In the genomic region with DNA sequence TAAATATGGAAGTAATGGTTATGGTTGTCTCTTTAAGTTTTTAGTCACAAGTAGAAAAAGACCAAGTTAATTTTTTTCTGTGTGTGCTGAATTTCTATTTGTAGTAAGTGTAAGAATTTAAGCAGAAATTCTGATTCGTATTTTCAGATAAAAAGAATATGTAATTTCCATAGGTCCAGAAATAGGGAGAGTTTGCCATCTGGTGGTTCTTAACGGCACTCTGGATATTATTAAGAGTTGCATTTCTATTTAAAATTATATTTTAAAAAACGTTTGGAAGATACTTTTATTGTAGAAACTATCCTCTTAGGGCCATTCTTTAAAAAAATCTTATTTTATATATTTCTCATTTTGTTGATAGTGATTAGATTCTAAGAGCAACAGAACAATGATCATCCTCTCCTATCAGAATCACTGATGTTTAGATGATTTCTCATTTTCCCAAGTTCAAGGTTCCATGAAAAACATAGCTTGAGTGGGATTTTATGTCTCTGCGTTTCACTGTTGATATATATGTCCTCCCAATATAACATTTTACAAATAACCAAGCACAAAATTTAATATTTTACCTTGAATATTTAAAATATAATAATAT, we compare ENCODE assay signal across 11 cellular contexts.
DNase-seq lines count a peak whose midpoint lies in the region; ATAC-seq, FAIRE-seq and TF ChIP-seq lines count a peak whose summit lies in the region.
"Had no signal": no experiment of that assay in that cellular context is flagged by ENCODE, and none has a peak within 500 bp of the region (broad histone marks: within the 10 kb centered on the region; RNA-seq: fewer than 3 reads in every experiment).

No MANE protein-coding gene starts in this region.

- H3K4me1 ChIP-seq in HEK293 (ENCODE audit: control insufficient read depth, insufficient read depth, low read length) (no peaks in the 10 kb centered on the region), adipocyte (ENCODE audit: control insufficient read depth, insufficient read depth, low read length) (no peaks in the 10 kb centered on the region), kidney (ENCODE audit: control insufficient read depth in 1 of 2, insufficient read depth in 1 of 2, low read depth in 1 of 2, low read length in 2 of 2) (no peaks in the 10 kb centered on the region)
- H3K4me1 ChIP-seq: vagina had no signal

- no peaks in the 10 kb centered on the region for H3K27me3 ChIP-seq in adipocyte (replicated peaks; ENCODE audit: control insufficient read depth, insufficient read depth, low read length)
- H3K27me3 ChIP-seq: vagina had no signal

- H3K27ac ChIP-seq in HEK293 (ENCODE audit: extremely low read depth, low read depth, low read length) (no peak overlapping the region), kidney (ENCODE audit: low read depth in 2 of 2, low read length in 2 of 2) (no peak overlapping the region)
- H3K27ac ChIP-seq: vagina had no signal

- H3K9ac ChIP-seq in adipocyte (ENCODE audit: low read length) = no peak overlapping the region
- no peak overlapping the region for H3K9ac ChIP-seq in kidney (ENCODE audit: low read length in 2 of 2)

- H3K9me3 ChIP-seq in HEK293 (ENCODE audit: control insufficient read depth, insufficient read depth, low read depth, low read length) (no peaks in the 10 kb centered on the region), adipocyte (ENCODE audit: control insufficient read depth, low read length) (no peaks in the 10 kb centered on the region), kidney (ENCODE audit: control insufficient read depth in 1 of 2, low read length in 2 of 2) (no peaks in the 10 kb centered on the region)
- H3K9me3 ChIP-seq: vagina had no signal

- intact Hi-C loops in kidney (cut with DNase I) = no loop called here

- TF ChIP-seq CTCF in AG09309 (IDR thresholded peaks at IDR 0.05; ENCODE audit: control insufficient read depth, insufficient read depth, low read depth, low read length, missing control alignments) (peak; percentile 46), HEK293 (tag by site-specific recombination; IDR thresholded peaks at IDR 0.05) (no peak), kidney (IDR thresholded peaks at IDR 0.05; ENCODE audit: borderline replicate concordance, extremely low read depth, insufficient read depth) (peak; percentile 11)

- H3K9me3 Mint-ChIP-seq in natural killer cell treated with Interleukin-12 subunit alpha and Interleukin-12 subunit beta and Interleukin-15 and Interleukin-18, amount 100 ng/mL, for 72 hours = no peaks in the 10 kb centered on the region
- H3K9me3 Mint-ChIP-seq: T-helper 1 cell treated with Interleukin-12 subunit alpha and Interleukin-12 subunit beta and Interleukin-4 antibody, amounts not matched to agents 30 μg/mL and 1 μg/mL, for 36 hours had no signal

- no peak for ATAC-seq in GM19452 (IDR thresholded peaks at IDR 0.05; ENCODE audit: unreplicated experiment)
- ATAC-seq in natural killer cell treated with Interleukin-12 subunit alpha and Interleukin-12 subunit beta and Interleukin-15 and Interleukin-18, amount 100 ng/mL, for 72 hours = no peak

- no peaks in the 10 kb centered on the region for H3K36me3 Mint-ChIP-seq in natural killer cell treated with Interleukin-12 subunit alpha and Interleukin-12 subunit beta and Interleukin-15 and Interleukin-18, amount 100 ng/mL, for 72 hours

- no peaks in the 10 kb centered on the region for H3K36me3 ChIP-seq in HEK293 (ENCODE audit: control insufficient read depth in 2 of 2, insufficient read depth in 1 of 2, low read length in 2 of 2)
- H3K36me3 ChIP-seq in adipocyte (ENCODE audit: control insufficient read depth, insufficient read depth, low read length, severe bottlenecking) = peaks cover 7% of the 10 kb centered on the region
- peaks cover 2 to 15% of the 10 kb centered on the region in 2 donors for H3K36me3 ChIP-seq in kidney (ENCODE audit: control insufficient read depth in 1 of 2, insufficient read depth in 2 of 2, low read length in 2 of 2)

- CTCF ChIA-PET in HEK293 (lab: Yijun Ruan, JAX) = interaction anchor here (0.6 to 4.2 kb wide), 14 partner anchors 12 to 724 kb away, joined by 3 to 24 read pairs (median 4); no protein-coding TSS in a partner anchor

- H3K4me3 Mint-ChIP-seq in natural killer cell treated with Interleukin-12 subunit alpha and Interleukin-12 subunit beta and Interleukin-15 and Interleukin-18, amount 100 ng/mL, for 72 hours = no peak overlapping the region
- H3K4me3 Mint-ChIP-seq: T-helper 1 cell treated with Interleukin-12 subunit alpha and Interleukin-12 subunit beta and Interleukin-4 antibody, amounts not matched to agents 30 μg/mL and 1 μg/mL, for 36 hours had no signal

- peak; percentile 72 for FAIRE-seq in kidney (lab: Jason Lieb, UNC)
- FAIRE-seq in GM12891 (lab: Jason Lieb, UNC) = no peak

- H3K4me1 Mint-ChIP-seq in natural killer cell treated with Interleukin-12 subunit alpha and Interleukin-12 subunit beta and Interleukin-15 and Interleukin-18, amount 100 ng/mL, for 72 hours (ENCODE audit: low read depth in 2 of 2) = no peaks in the 10 kb centered on the region

- no peak overlapping the region for H3K27ac Mint-ChIP-seq in natural killer cell treated with Interleukin-12 subunit alpha and Interleukin-12 subunit beta and Interleukin-15 and Interleukin-18, amount 100 ng/mL, for 72 hours
- H3K27ac Mint-ChIP-seq: T-helper 1 cell treated with Interleukin-12 subunit alpha and Interleukin-12 subunit beta and Interleukin-4 antibody, amounts not matched to agents 30 μg/mL and 1 μg/mL, for 36 hours had no signal

- POLR2A ChIA-PET in HEK293 (lab: Yijun Ruan, JAX) = no interaction called here

- H3K27me3 Mint-ChIP-seq in natural killer cell treated with Interleukin-12 subunit alpha and Interleukin-12 subunit beta and Interleukin-15 and Interleukin-18, amount 100 ng/mL, for 72 hours = no peaks in the 10 kb centered on the region

- H3K4me3 ChIP-seq in AG09309 (ENCODE audit: control insufficient read depth, low read depth, low read length) (no peak overlapping the region), HEK293 (ENCODE audit: low read depth, low read length) (no peak overlapping the region), adipocyte (ENCODE audit: low read length) (no peak overlapping the region), kidney (ENCODE audit: low read length in 2 of 2) (no peak overlapping the region)
- H3K4me3 ChIP-seq: vagina had no signal

- TF ChIP-seq POLR2A in GM12891 (IDR thresholded peaks at IDR 0.05; ENCODE audit: low read depth, low read length) = no peak

- DNase-seq in AG09309 (ENCODE audit: low read depth) (peak; percentile 13), adipocyte (ENCODE audit: low read depth) (peak; percentile 80), kidney (no peak), GM12891 (ENCODE audit: insufficient read length, low spot score) (no peak)
- DNase-seq in natural killer cell treated with Interleukin-12 subunit alpha and Interleukin-12 subunit beta and Interleukin-15 and Interleukin-18, amount 100 ng/mL, for 72 hours (ENCODE audit: low spot score) = no peak
- DNase-seq in stimulated activated CD4-positive, alpha-beta T cell treated with anti-CD3 and anti-CD28 coated beads, Interleukin-2, amount 100 ng/mL, for 48 hours = no peak
- DNase-seq: cerebellar nuclear complex had no signal

TF ChIP-seq in HEK293, 187 proteins besides CTCF, POLR2A, EP300 and RAD21:
- no peak for TF ChIP-seq ZNF37A (tag by site-specific recombination; IDR thresholded peaks at IDR 0.05)
- peak; percentile 50 for TF ChIP-seq ZNF654 (tag by site-specific recombination; IDR thresholded peaks at IDR 0.05; ENCODE audit: low read depth)

TF ChIP-seq in GM12891, 5 proteins besides CTCF, POLR2A, EP300 and RAD21:
- TF ChIP-seq PAX5 (IDR thresholded peaks at IDR 0.05; ENCODE audit: insufficient read depth, low read length, severe bottlenecking) = no peak
- no peak for TF ChIP-seq SPI1 (IDR thresholded peaks at IDR 0.05; ENCODE audit: low read depth, low read length)
- no peak for TF ChIP-seq POLR2AphosphoS5 (IDR thresholded peaks at IDR 0.05; ENCODE audit: low read depth, low read length)
- no peak for TF ChIP-seq TAF1 (IDR thresholded peaks at IDR 0.05; ENCODE audit: low read depth, low read length)
- TF ChIP-seq POU2F2 (IDR thresholded peaks at IDR 0.05; ENCODE audit: low read depth, low read length) = no peak

Comparison
In these comparisons a context has a peak if more than half of its experiments do, and no peak if none do; other contexts are left out.
1. DNase-seq: peak in AG09309 (single experiment) and adipocyte (single experiment); none in kidney (single experiment), GM12891 (single experiment), natural killer cell treated with Interleukin-12 subunit alpha and Interleukin-12 subunit beta and Interleukin-15 and Interleukin-18, amount 100 ng/mL, for 72 hours (single experiment) and stimulated activated CD4-positive, alpha-beta T cell treated with anti-CD3 and anti-CD28 coated beads, Interleukin-2, amount 100 ng/mL, for 48 hours (0 of 2).